Comparison of ENCODE assay signal across 19 cellular contexts in genomic region chr15:23434699-23435098, GRCh38. TPM values are rescaled to one million over a fixed set of nuclear protein-coding genes. Genes with fewer than 3 reads are reported as not detected.
"Had no signal": no experiment of that assay in that cellular context is flagged by ENCODE, and none has a peak within 500 bp of the region (broad histone marks: within the 10 kb centered on the region; RNA-seq: fewer than 3 reads in every experiment).

No MANE protein-coding gene starts in this region.

RNA-seq across cellular contexts. Expression of gene GOLGA6L2, which starts 12.3 kb away (rescaled TPM):
- total RNA-seq: activated naive CD4-positive, alpha-beta T cell treated with anti-CD3 and anti-CD28 coated beads for 36 hours; activated naive CD4-positive, alpha-beta T cell treated with anti-CD3 and anti-CD28 coated beads, Interleukin-2, amount 50 U/mL, for 72 hours; activated naive CD8-positive, alpha-beta T cell treated with anti-CD3 and anti-CD28 coated beads for 36 hours; activated naive CD8-positive, alpha-beta T cell treated with anti-CD3 and anti-CD28 coated beads, Interleukin-2, amount 10 ng/mL, durations not matched to agents 7 days and 5 days; activated T-cell treated with anti-CD3 and anti-CD28 coated beads, Interleukin-2, amount 50 U/mL, for 4 hours; activated T-cell treated with anti-CD3 and anti-CD28 coated beads, Interleukin-2, amount 50 U/mL, for 72 hours; activated T-helper 1 cell treated with anti-CD3 and anti-CD28 coated beads, Interleukin-12 subunit alpha, Interleukin-12 subunit beta, Interleukin-2, Interleukin-4 antibody, amounts not matched to agents 30 ng/mL and 10 ng/mL and 1 ng/mL, durations not matched to agents 14 hours and 24 hours and 36 hours; activated T-helper 17 cell treated with anti-CD3 and anti-CD28 coated beads, Interleukin-2, amount 50 U/mL, for 72 hours; activated T-helper 2 cell treated with anti-CD3 and anti-CD28 coated beads, Interferon-gamma antibody, Interleukin-2, Interleukin-4, amounts not matched to agents 10 μg/mL and 5 μg/mL and 100 μg/mL, durations not matched to agents 14 hours and 24 hours and 36 hours; adrenal gland; aorta; ascending aorta; astrocyte; body of pancreas; breast epithelium; bronchial epithelial cell; cardiac muscle cell; cardiac septum had no signal
- polyA plus RNA-seq: adipose tissue, cardiac muscle cell had no signal
